In genomic region chr16:11742041-11742535, GRCh38 we compare ENCODE assay signal across 1 cellular context.
TF ChIP-seq lines count a peak whose summit lies in the region.

No MANE protein-coding gene starts in this region.

TF ChIP-seq in K562, 482 proteins besides CTCF, POLR2A, EP300 and RAD21 (continued from another document and continues in another):
- TF ChIP-seq ZNF318 (IDR thresholded peaks at IDR 0.05; ENCODE audit: borderline replicate concordance in 1 of 2, low read depth in 1 of 2) = no peak
- TF ChIP-seq THRA (IDR thresholded peaks at IDR 0.05) = no peak
- TF ChIP-seq SREBF1 (IDR thresholded peaks at IDR 0.05; ENCODE audit: borderline replicate concordance, low read depth, low read length) = no peak
- TF ChIP-seq JUNB (CRISPR knock-in tag; conservative IDR thresholded peaks at IDR 0.05) = no peak
- TF ChIP-seq ZNF197 (CRISPR knock-in tag; IDR thresholded peaks at IDR 0.05; ENCODE audit: low read depth) = no peak
- no peak for TF ChIP-seq ZNF583 (CRISPR knock-in tag; IDR thresholded peaks at IDR 0.05)
- no peak for TF ChIP-seq RBFOX2 (IDR thresholded peaks at IDR 0.05; ENCODE audit: low read depth, low read length)
- TF ChIP-seq FOXP4 (CRISPR knock-in tag; IDR thresholded peaks at IDR 0.05; ENCODE audit: borderline replicate concordance) = peak; percentile 58; the same call in 1 of the 2 replicates
- TF ChIP-seq NKRF (IDR thresholded peaks at IDR 0.05; ENCODE audit: borderline replicate concordance) = no peak
- TF ChIP-seq BRD9 (IDR thresholded peaks at IDR 0.05; ENCODE audit: low read depth, partially characterized antibody) = no peak
- no peak for TF ChIP-seq STAT5B (CRISPR knock-in tag; IDR thresholded peaks at IDR 0.05)
- no peak for TF ChIP-seq SAFB2 (IDR thresholded peaks at IDR 0.05; ENCODE audit: borderline replicate concordance, low read depth, low read length, severe bottlenecking)
- no peak for TF ChIP-seq HBP1 (CRISPR knock-in tag; IDR thresholded peaks at IDR 0.05)
- no peak for TF ChIP-seq POLR2AphosphoS2 (IDR thresholded peaks at IDR 0.05; ENCODE audit: low read length)
- no peak for TF ChIP-seq FOXJ2 (tag; IDR thresholded peaks at IDR 0.05)
- 0 out of 2 replicates have a peak, but pooled peaks have one; percentile 14 for TF ChIP-seq DPF2 (IDR thresholded peaks at IDR 0.05)
- no peak for TF ChIP-seq MBD1 (CRISPR knock-in tag; IDR thresholded peaks at IDR 0.05)
- no peak for TF ChIP-seq ZNF384 (IDR thresholded peaks at IDR 0.05; ENCODE audit: low read depth, low read length)
- TF ChIP-seq THRAP3 (IDR thresholded peaks at IDR 0.05; ENCODE audit: borderline replicate concordance) = no peak
- no peak for TF ChIP-seq ARHGAP35 (IDR thresholded peaks at IDR 0.05; ENCODE audit: partially characterized antibody)
- no peak for TF ChIP-seq ZNF408 (CRISPR knock-in tag; IDR thresholded peaks at IDR 0.05; ENCODE audit: low read depth)
- TF ChIP-seq POU5F1 (IDR thresholded peaks at IDR 0.05; ENCODE audit: borderline replicate concordance, low read depth, low read length, partially characterized antibody) = no peak
- no peak for TF ChIP-seq ZNF609 (CRISPR knock-in tag; IDR thresholded peaks at IDR 0.05; ENCODE audit: borderline replicate concordance)
- TF ChIP-seq ZNF780A (CRISPR knock-in tag; IDR thresholded peaks at IDR 0.05) = no peak
- TF ChIP-seq HMGXB4 (CRISPR knock-in tag; IDR thresholded peaks at IDR 0.05) = no peak
- TF ChIP-seq ZFPM2 (CRISPR knock-in tag; IDR thresholded peaks at IDR 0.05) = no peak
- TF ChIP-seq ASH1L (IDR thresholded peaks at IDR 0.05; ENCODE audit: borderline replicate concordance, low read depth, partially characterized antibody) = no peak
